ENCODE assay signal across 1 cellular context in genomic region chr17:38815576-38816193, GRCh38.
TF ChIP-seq lines count a peak whose summit lies in the region.

No MANE protein-coding gene starts in this region.

TF ChIP-seq in K562, 482 proteins besides CTCF, POLR2A, EP300 and RAD21:
- TF ChIP-seq HIVEP1 (CRISPR knock-in tag; IDR thresholded peaks at IDR 0.05) (no peak), MYC (IDR thresholded peaks at IDR 0.05; ENCODE audit: low read depth, low read length) (no peak), MYC (CRISPR knock-in tag; IDR thresholded peaks at IDR 0.05; ENCODE audit: borderline replicate concordance, low read depth) (no peak), ZNF740 (CRISPR knock-in tag; IDR thresholded peaks at IDR 0.05) (no peak), ZNF740 (tag; IDR thresholded peaks at IDR 0.05) (no peak), FOSL1 (tag; conservative IDR thresholded peaks at IDR 0.05) (no peak), NUFIP1 (IDR thresholded peaks at IDR 0.05; ENCODE audit: partially characterized antibody) (no peak), ZNF274 (IDR thresholded peaks at IDR 0.05; ENCODE audit: borderline replicate concordance, low read depth, low read length) (no peak), GTF2B (IDR thresholded peaks at IDR 0.05; ENCODE audit: extremely low read depth, insufficient read length) (no peak), DMBX1 (CRISPR knock-in tag; IDR thresholded peaks at IDR 0.05; ENCODE audit: borderline replicate concordance) (no peak), ZNF586 (CRISPR knock-in tag; conservative IDR thresholded peaks at IDR 0.05) (no peak), ZNF561 (CRISPR knock-in tag; conservative IDR thresholded peaks at IDR 0.05) (no peak), MTF1 (CRISPR knock-in tag; IDR thresholded peaks at IDR 0.05; ENCODE audit: borderline replicate concordance) (no peak), POLR3G (IDR thresholded peaks at IDR 0.05; ENCODE audit: extremely low read depth, insufficient read length, insufficient replicate concordance) (no peak)
- TF ChIP-seq, protein P1, sequence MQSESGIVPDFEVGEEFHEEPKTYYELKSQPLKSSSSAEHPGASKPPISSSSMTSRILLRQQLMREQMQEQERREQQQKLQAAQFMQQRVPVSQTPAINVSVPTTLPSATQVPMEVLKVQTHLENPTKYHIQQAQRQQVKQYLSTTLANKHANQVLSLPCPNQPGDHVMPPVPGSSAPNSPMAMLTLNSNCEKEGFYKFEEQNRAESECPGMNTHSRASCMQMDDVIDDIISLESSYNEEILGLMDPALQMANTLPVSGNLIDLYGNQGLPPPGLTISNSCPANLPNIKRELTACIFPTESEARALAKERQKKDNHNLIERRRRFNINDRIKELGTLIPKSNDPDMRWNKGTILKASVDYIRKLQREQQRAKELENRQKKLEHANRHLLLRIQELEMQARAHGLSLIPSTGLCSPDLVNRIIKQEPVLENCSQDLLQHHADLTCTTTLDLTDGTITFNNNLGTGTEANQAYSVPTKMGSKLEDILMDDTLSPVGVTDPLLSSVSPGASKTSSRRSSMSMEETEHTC (IDR thresholded peaks at IDR 0.05), result no peak
TF ChIP-seq in K562: peak in this region for 0.
